In genomic region chr11:43384393-43384792, GRCh38 we compare ENCODE assay signal across 9 cellular contexts.
"Had no signal": no experiment of that assay in that cellular context is flagged by ENCODE, and none has a peak within 500 bp of the region (broad histone marks: within the 10 kb centered on the region; RNA-seq: fewer than 3 reads in every experiment).

No MANE protein-coding gene starts in this region.

- H3K27ac ChIP-seq: GM23248, HL-60 had no signal

- H3K4me3 ChIP-seq: GM23248, HAP-1 had no signal

- H3K4me3 Mint-ChIP-seq: HFFc6, IgD-negative memory B cell had no signal

- H3K9me3 ChIP-seq: HAP-1 had no signal

- H3K36me3 Mint-ChIP-seq: IgD-negative memory B cell had no signal

- DNase-seq: GM23248, GOT3, H7, HFFc6 had no signal

- H3K27me3 Mint-ChIP-seq: IgD-negative memory B cell had no signal

- ATAC-seq: HCT116, HepG2 had no signal

- H3K4me1 ChIP-seq: HAP-1 had no signal

- H3K27ac Mint-ChIP-seq: HFFc6 had no signal

- H3K9me3 Mint-ChIP-seq: HFFc6, IgD-negative memory B cell had no signal
